In the genomic region with DNA sequence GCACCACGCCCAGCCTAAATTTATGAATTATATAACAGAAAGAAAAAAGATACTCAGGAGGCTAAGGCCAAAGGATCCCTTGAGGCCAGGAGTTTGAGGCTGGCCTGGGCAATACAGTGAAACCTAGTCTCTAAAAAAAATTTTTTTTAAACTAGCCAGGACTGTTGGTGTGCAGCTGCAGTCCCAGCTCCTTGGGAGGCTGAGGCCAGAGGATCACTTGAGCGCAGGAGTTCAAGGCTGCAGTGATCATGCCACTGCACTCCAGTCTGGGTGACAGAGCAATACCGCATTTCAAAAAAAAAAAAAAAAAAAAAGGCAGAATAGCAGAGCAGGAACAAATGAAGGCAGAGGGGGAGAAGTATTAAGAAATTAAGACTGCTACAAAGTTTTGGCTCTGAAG, we compare ENCODE assay signal across 17 cellular contexts.
"Had no signal": no experiment of that assay in that cellular context is flagged by ENCODE, and none has a peak within 500 bp of the region (broad histone marks: within the 10 kb centered on the region; RNA-seq: fewer than 3 reads in every experiment).

No MANE protein-coding gene starts in this region.

- H3K36me3 ChIP-seq: brain microvascular endothelial cell, gastroesophageal sphincter, vagina had no signal

- H3K9me3 ChIP-seq: gastroesophageal sphincter, vagina had no signal

- H3K27me3 ChIP-seq: brain microvascular endothelial cell, gastroesophageal sphincter, vagina had no signal

- H3K27me3 Mint-ChIP-seq: activated B cell treated with CpG ODN at 0.5 μM for 24 hours; dendritic cell treated with granulocyte-macrophage colony-stimulating factor and Interleukin-4, amounts not matched to agents 40 ng/mL and 50 ng/mL, for 4 days had no signal

- H3K4me3 ChIP-seq: gastroesophageal sphincter, vagina had no signal

- H3K27ac Mint-ChIP-seq: activated B cell treated with CpG ODN at 0.5 μM for 24 hours; dendritic cell treated with granulocyte-macrophage colony-stimulating factor and Interleukin-4, amounts not matched to agents 40 ng/mL and 50 ng/mL, for 4 days had no signal

- H2AFZ ChIP-seq: parathyroid adenoma had no signal

- H3K9ac ChIP-seq: parathyroid adenoma had no signal

- H3K9me3 Mint-ChIP-seq: activated B cell treated with CpG ODN at 0.5 μM for 24 hours; dendritic cell treated with granulocyte-macrophage colony-stimulating factor and Interleukin-4, amounts not matched to agents 40 ng/mL and 50 ng/mL, for 4 days had no signal

- FAIRE-seq: kidney, TTC549 had no signal

- DNase-seq: activated B cell treated with CpG ODN at 0.5 μM for 24 hours; activated naive CD4-positive, alpha-beta T cell treated with anti-CD3 and anti-CD28 coated beads, Interleukin-2, amount 50 U/mL, for 16 hours; activated T-cell treated with anti-CD3 and anti-CD28 coated beads, Interleukin-2, amount 50 U/mL, for 4 hours; amygdala; brain microvascular endothelial cell; cerebellar nuclear complex; kidney; left ventricle myocardium superior; mesendoderm; retina; stimulated activated naive CD4-positive, alpha-beta T cell; T-helper 2 cell had no signal

- H3K27ac ChIP-seq: brain microvascular endothelial cell, gastroesophageal sphincter, parathyroid adenoma, vagina had no signal

- H3K4me3 Mint-ChIP-seq: activated B cell treated with CpG ODN at 0.5 μM for 24 hours; activated T-cell treated with anti-CD3 and anti-CD28 coated beads, Interleukin-2, amount 50 U/mL, for 4 hours; dendritic cell treated with granulocyte-macrophage colony-stimulating factor and Interleukin-4, amounts not matched to agents 40 ng/mL and 50 ng/mL, for 4 days had no signal

- ATAC-seq: activated T-cell treated with anti-CD3 and anti-CD28 coated beads, Interleukin-2, amount 50 U/mL, for 4 hours; gastroesophageal sphincter; left ventricle myocardium superior had no signal
